8 cellular contexts compared by ENCODE assay signal in the genomic region with DNA sequence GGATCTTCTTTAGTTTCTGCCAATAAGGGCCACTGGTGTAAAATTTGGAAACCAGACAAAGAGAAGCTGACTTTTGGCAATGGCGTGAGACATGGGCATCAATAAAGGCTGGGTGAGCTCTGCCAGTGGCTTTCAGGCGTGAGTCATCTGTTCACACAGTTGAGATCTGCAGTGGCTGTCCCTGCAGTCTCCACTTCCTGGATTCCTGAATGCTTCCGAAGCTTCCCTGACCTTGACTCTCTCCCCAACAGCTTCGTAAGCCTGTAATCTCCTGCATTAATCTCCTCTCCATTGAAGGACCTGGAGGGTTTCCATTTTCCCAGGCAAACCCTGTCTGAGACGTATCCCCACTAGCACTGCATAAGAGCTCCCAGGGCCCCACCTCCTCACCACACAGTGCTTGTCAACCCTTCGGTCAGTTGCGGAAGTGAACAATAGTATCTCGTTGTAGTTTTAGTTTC.
A peak's percentile ranks its signal among the peaks of the same experiment; 100 is the strongest.
DNase-seq lines count a peak whose midpoint lies in the region; FAIRE-seq lines count a peak whose summit lies in the region.

No MANE protein-coding gene starts in this region.

- H3K27ac ChIP-seq in mucosa of rectum (ENCODE audit: low read depth in 2 of 2, low read length in 2 of 2), result no peak overlapping the region

- peak; percentile 59 for DNase-seq in COLO668 (lab: John Stamatoyannopoulos, UW; ENCODE audit: unreplicated experiment)
- DNase-seq in MV-4-11 (lab: John Stamatoyannopoulos, UW), result peak; percentile 94
- DNase-seq in astrocyte of the hippocampus (ENCODE audit: low read depth, low spot score), result peak; percentile 85
- no peak for DNase-seq in NCI-H1694 (lab: John Stamatoyannopoulos, UW)
- no peak for DNase-seq in NCI-H2081 treated with DMSO at 0.1 percent for 48 hours (lab: John Stamatoyannopoulos, UW)
- DNase-seq in NK-92 (lab: John Stamatoyannopoulos, UW; ENCODE audit: unreplicated experiment), result no peak
- DNase-seq in GM19239 (ENCODE audit: insufficient read length, low spot score), result no peak

- no peak for FAIRE-seq in GM19239 (lab: Jason Lieb, UNC)

- peak overlapping the region; percentile 52 to 59 for H3K4me3 ChIP-seq in mucosa of rectum (ENCODE audit: low read length in 2 of 2)

- H3K27me3 ChIP-seq in mucosa of rectum (ENCODE audit: control insufficient read depth in 2 of 2, insufficient read depth in 2 of 2, low read length in 2 of 2), result no peaks in the 10 kb centered on the region

- H3K4me1 ChIP-seq in mucosa of rectum (ENCODE audit: control insufficient read depth in 2 of 2, insufficient read depth in 2 of 2, low read length in 2 of 2), result no peaks in the 10 kb centered on the region

- H3K36me3 ChIP-seq in mucosa of rectum (ENCODE audit: control insufficient read depth in 2 of 2, insufficient read depth in 2 of 2, low read length in 2 of 2), result no peaks in the 10 kb centered on the region

- no peak overlapping the region for H3K9ac ChIP-seq in mucosa of rectum (ENCODE audit: low read depth in 1 of 2, low read length in 2 of 2)

- no peaks in the 10 kb centered on the region for H3K9me3 ChIP-seq in mucosa of rectum (ENCODE audit: control insufficient read depth in 2 of 2, low read length in 2 of 2)

Comparison
In these comparisons a context has a peak if more than half of its experiments do, and no peak if none do; other contexts are left out.
1. DNase-seq: peak in COLO668 (single experiment), MV-4-11 (single experiment) and astrocyte of the hippocampus (single experiment); none in NCI-H1694 (single experiment), NCI-H2081 treated with DMSO at 0.1 percent for 48 hours (single experiment), NK-92 (single experiment) and GM19239 (single experiment).